ENCODE assay signal across 29 cellular contexts in the genomic region with DNA sequence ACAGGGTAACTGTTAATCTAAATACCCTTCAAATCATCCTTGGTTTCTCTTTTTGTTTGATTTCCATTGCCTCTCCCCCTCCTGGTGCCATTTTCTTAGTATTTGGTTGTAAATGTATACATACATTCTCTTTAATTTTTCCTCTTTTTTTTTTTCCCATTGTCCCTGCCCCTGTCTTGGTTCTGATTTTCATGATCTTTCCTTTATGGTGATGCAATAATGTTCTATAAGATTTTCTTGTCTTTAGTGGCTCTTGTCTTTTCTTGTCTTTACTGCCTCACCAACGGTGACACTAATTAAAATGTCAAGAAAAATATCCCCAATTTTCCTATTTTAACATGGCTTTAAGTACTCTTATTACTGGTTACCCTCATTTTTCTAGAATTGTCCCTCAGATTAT.
"Had no signal": no experiment of that assay in that cellular context is flagged by ENCODE, and none has a peak within 500 bp of the region (broad histone marks: within the 10 kb centered on the region; RNA-seq: fewer than 3 reads in every experiment).

No MANE protein-coding gene starts in this region.

- H3K4me3 ChIP-seq: stomach, suprapubic skin, testis, thoracic aorta, thyroid gland, tibial artery, tibial nerve, transverse colon, upper lobe of left lung, upper lobe of right lung, uterus, vagina had no signal

- H3K9me3 ChIP-seq: suprapubic skin, testis, thoracic aorta, thyroid gland, transverse colon, upper lobe of left lung, upper lobe of right lung, vagina had no signal

- H3K4me1 Mint-ChIP-seq: stimulated activated effector memory CD8-positive, alpha-beta T cell treated with anti-CD3 and anti-CD28 coated beads, Interleukin-12 subunit alpha, Interleukin-12 subunit beta, amount 100 ng/mL, for 72 hours; stimulated activated naive CD8-positive, alpha-beta T cell treated with anti-CD3 and anti-CD28 coated beads, Interleukin-15, amount 100 ng/mL, for 72 hours had no signal

- DNase-seq: stimulated activated CD4-positive, alpha-beta T cell treated with anti-CD3 and anti-CD28 coated beads, Interleukin-2, amount 100 ng/mL, for 48 hours; stimulated activated CD4-positive, alpha-beta T cell treated with anti-CD3 and anti-CD28 coated beads, Interleukin-4, amount 100 ng/mL, for 1 hour; stimulated activated CD4-positive, alpha-beta T cell treated with anti-CD3 and anti-CD28 coated beads, Interleukin-4, amount 100 ng/mL, for 24 hours; stimulated activated CD4-positive, alpha-beta T cell treated with anti-CD3 and anti-CD28 coated beads, Interleukin-4, amount 100 ng/mL, for 4 hours; stimulated activated CD8-positive, alpha-beta memory T cell treated with anti-CD3 and anti-CD28 coated beads, Interleukin-4, amount 100 ng/mL, for 48 hours; stimulated activated naive B cell treated with anti-CD40 and anti-IgM and Interleukin-4, amounts not matched to agents 10 μg/mL and 1 μg/mL and 100 μg/mL, for 72 hours; stimulated activated naive CD4-positive, alpha-beta T cell; stimulated activated naive CD4-positive, alpha-beta T cell treated with Interleukin-2 at 50 U/mL for 16 hours; stimulated activated naive CD8-positive, alpha-beta T cell treated with anti-CD3 and anti-CD28 coated beads, Interleukin-15, amount 100 ng/mL, for 72 hours; stimulated activated naive CD8-positive, alpha-beta T cell treated with anti-CD3 and anti-CD28 coated beads, Interleukin-15, Interleukin-2, amounts not matched to agents 100 U/mL and 50 U/mL, for 24 hours; stomach; substantia nigra; testis; thyroid gland; tibial artery; transverse colon; trophoblast cell; upper lobe of left lung; upper lobe of right lung; uterus had no signal

- H3K27me3 ChIP-seq: stomach, suprapubic skin, testis, thyroid gland, tibial artery, tibial nerve, transverse colon, upper lobe of left lung, upper lobe of right lung, uterus, vagina had no signal

- H3K27ac ChIP-seq: stomach, suprapubic skin, testis, thoracic aorta, thyroid gland, tibial artery, tibial nerve, transverse colon, upper lobe of left lung, upper lobe of right lung, uterus, vagina had no signal

- H3K9me3 Mint-ChIP-seq: stimulated activated naive CD8-positive, alpha-beta T cell treated with anti-CD3 and anti-CD28 coated beads, Interleukin-15, amount 100 ng/mL, for 72 hours; stimulated activated naive CD8-positive, alpha-beta T cell treated with anti-CD3 and anti-CD28 coated beads, Interleukin-15, Interleukin-2, amounts not matched to agents 100 ng/mL and 50 ng/mL, for 24 hours had no signal

- FAIRE-seq: urothelium cell line had no signal

- H3K36me3 Mint-ChIP-seq: stimulated activated memory B cell treated with anti-CD40 and anti-IgM and Interleukin-4, amounts not matched to agents 10 μg/mL and 1 μg/mL and 100 μg/mL, for 72 hours; stimulated activated naive B cell treated with anti-CD40 and anti-IgM and Interleukin-4, amounts not matched to agents 10 μg/mL and 1 μg/mL and 100 μg/mL, for 72 hours; type B pancreatic cell had no signal

- H3K4me1 ChIP-seq: suprapubic skin, testis, thyroid gland, transverse colon, upper lobe of left lung, upper lobe of right lung, uterus, vagina had no signal

- H3K36me3 ChIP-seq: stomach, suprapubic skin, thoracic aorta, thyroid gland, tibial artery, tibial nerve, transverse colon, upper lobe of left lung, upper lobe of right lung, uterus, vagina had no signal

- H3K27ac Mint-ChIP-seq: stimulated activated effector memory CD8-positive, alpha-beta T cell treated with anti-CD3 and anti-CD28 coated beads, Interleukin-12 subunit alpha, Interleukin-12 subunit beta, amount 100 ng/mL, for 72 hours; stimulated activated memory B cell treated with anti-CD40 and anti-IgM and Interleukin-4, amounts not matched to agents 10 μg/mL and 1 μg/mL and 100 μg/mL, for 72 hours; stimulated activated naive B cell treated with anti-CD40 and anti-IgM and Interleukin-4, amounts not matched to agents 10 μg/mL and 1 μg/mL and 100 μg/mL, for 72 hours; stimulated activated naive CD8-positive, alpha-beta T cell treated with anti-CD3 and anti-CD28 coated beads, Interleukin-15, amount 100 ng/mL, for 72 hours; stimulated activated naive CD8-positive, alpha-beta T cell treated with anti-CD3 and anti-CD28 coated beads, Interleukin-15, Interleukin-2, amounts not matched to agents 100 ng/mL and 50 ng/mL, for 24 hours; type B pancreatic cell had no signal

- ATAC-seq: stimulated activated effector memory CD8-positive, alpha-beta T cell treated with anti-CD3 and anti-CD28 coated beads, Interleukin-12 subunit alpha, Interleukin-12 subunit beta, amount 100 ng/mL, for 72 hours; stimulated activated memory B cell treated with anti-CD40 and anti-IgM and Interleukin-4, amounts not matched to agents 10 μg/mL and 1 μg/mL and 100 μg/mL, for 72 hours; stimulated activated naive B cell treated with anti-CD40 and anti-IgM and Interleukin-4, amounts not matched to agents 10 μg/mL and 1 μg/mL and 100 μg/mL, for 72 hours; stimulated activated naive CD8-positive, alpha-beta T cell treated with anti-CD3 and anti-CD28 coated beads, Interleukin-15, amount 100 ng/mL, for 72 hours; stimulated activated naive CD8-positive, alpha-beta T cell treated with anti-CD3 and anti-CD28 coated beads, Interleukin-15, Interleukin-2, amounts not matched to agents 100 U/mL and 50 U/mL, for 24 hours; upper lobe of right lung had no signal

- H3K4me3 Mint-ChIP-seq: stimulated activated effector memory CD8-positive, alpha-beta T cell treated with anti-CD3 and anti-CD28 coated beads, Interleukin-12 subunit alpha, Interleukin-12 subunit beta, amount 100 ng/mL, for 72 hours; stimulated activated memory B cell treated with anti-CD40 and anti-IgM and Interleukin-4, amounts not matched to agents 10 μg/mL and 1 μg/mL and 100 μg/mL, for 72 hours; stimulated activated naive B cell treated with anti-CD40 and anti-IgM and Interleukin-4, amounts not matched to agents 10 μg/mL and 1 μg/mL and 100 μg/mL, for 72 hours; stimulated activated naive CD8-positive, alpha-beta T cell treated with anti-CD3 and anti-CD28 coated beads, Interleukin-15, amount 100 ng/mL, for 72 hours; stimulated activated naive CD8-positive, alpha-beta T cell treated with anti-CD3 and anti-CD28 coated beads, Interleukin-15, Interleukin-2, amounts not matched to agents 100 ng/mL and 50 ng/mL, for 24 hours; type B pancreatic cell had no signal

- H3K27me3 Mint-ChIP-seq: stimulated activated memory B cell treated with anti-CD40 and anti-IgM and Interleukin-4, amounts not matched to agents 10 μg/mL and 1 μg/mL and 100 μg/mL, for 72 hours; stimulated activated naive CD8-positive, alpha-beta T cell treated with anti-CD3 and anti-CD28 coated beads, Interleukin-15, amount 100 ng/mL, for 72 hours; stimulated activated naive CD8-positive, alpha-beta T cell treated with anti-CD3 and anti-CD28 coated beads, Interleukin-15, Interleukin-2, amounts not matched to agents 100 ng/mL and 50 ng/mL, for 24 hours had no signal
